ENCODE assay signal across 13 cellular contexts in genomic region chr18:9619545-9619944, GRCh38. TPM values are rescaled to one million over a fixed set of nuclear protein-coding genes. Genes with fewer than 3 reads are reported as not detected.
DNase-seq lines count a peak whose midpoint lies in the region; ATAC-seq and TF ChIP-seq lines count a peak whose summit lies in the region.
"Had no signal": no experiment of that assay in that cellular context is flagged by ENCODE, and none has a peak within 500 bp of the region (broad histone marks: within the 10 kb centered on the region; RNA-seq: fewer than 3 reads in every experiment).

No MANE protein-coding gene starts in this region.

- intact Hi-C loops in tibial artery (cut with DNase I; ENCODE audit: low total_unique reads), result loop anchor here (10.0 kb wide), 2 partner anchors 85 to 295 kb away; partner anchors contain the start of genes RAB31 and VAPA

- no peaks in the 10 kb centered on the region for H3K9me3 Mint-ChIP-seq in activated naive CD8-positive, alpha-beta T cell treated with anti-CD3 and anti-CD28 coated beads, Interleukin-2, amount 10 ng/mL, durations not matched to agents 7 days and 5 days
- no peaks in the 10 kb centered on the region for H3K9me3 Mint-ChIP-seq in activated naive CD8-positive, alpha-beta T cell treated with anti-CD3 and anti-CD28 coated beads for 36 hours
- H3K9me3 Mint-ChIP-seq: immature natural killer cell had no signal

- POLR2A ChIA-PET in activated naive CD8-positive, alpha-beta T cell treated with anti-CD3 and anti-CD28 coated beads, Interleukin-2, amount 10 ng/mL, durations not matched to agents 7 days and 5 days (lab: Charles Lee), result no interaction called here

- peak overlapping the region in 2 of 4 experiments; percentile 1 to 9 for H3K4me3 ChIP-seq in fibroblast of lung (replicated peaks in 1 of 4; ENCODE audit: control extremely low read depth in 1 of 4, insufficient read depth in 1 of 4, low read depth in 3 of 4, low read length in 4 of 4)
- H3K4me3 ChIP-seq in thoracic aorta, result peak overlapping the region; percentile 40
- H3K4me3 ChIP-seq in tibial artery, result no peak overlapping the region
- H3K4me3 ChIP-seq: BLaER1 treated with 17β-estradiol and CSF1 and Interleukin-3, amounts not matched to agents 10 nM and 100 nM; colonic mucosa had no signal

- no peaks in the 10 kb centered on the region for H3K36me3 ChIP-seq in fibroblast of lung (ENCODE audit: control insufficient read depth, insufficient read depth, low read length)
- H3K36me3 ChIP-seq in thoracic aorta, result no peaks in the 10 kb centered on the region
- no peaks in the 10 kb centered on the region for H3K36me3 ChIP-seq in tibial artery
- H3K36me3 ChIP-seq: BLaER1 treated with 17β-estradiol and CSF1 and Interleukin-3, amounts not matched to agents 10 nM and 100 nM; colonic mucosa had no signal

- no peaks in the 10 kb centered on the region for H4K20me1 ChIP-seq in fibroblast of lung (ENCODE audit: control insufficient read depth, extremely low read depth, insufficient read depth, low read length)
- H4K20me1 ChIP-seq: BLaER1 treated with 17β-estradiol and CSF1 and Interleukin-3, amounts not matched to agents 10 nM and 100 nM had no signal

- H3K27me3 Mint-ChIP-seq in activated naive CD8-positive, alpha-beta T cell treated with anti-CD3 and anti-CD28 coated beads, Interleukin-2, amount 10 ng/mL, durations not matched to agents 7 days and 5 days, result no peaks in the 10 kb centered on the region
- no peaks in the 10 kb centered on the region for H3K27me3 Mint-ChIP-seq in activated naive CD8-positive, alpha-beta T cell treated with anti-CD3 and anti-CD28 coated beads for 36 hours
- H3K27me3 Mint-ChIP-seq in T-helper 17 cell, result no peaks in the 10 kb centered on the region

- H3K4me3 Mint-ChIP-seq in activated naive CD8-positive, alpha-beta T cell treated with anti-CD3 and anti-CD28 coated beads, Interleukin-2, amount 10 ng/mL, durations not matched to agents 7 days and 5 days, result no peak overlapping the region
- H3K4me3 Mint-ChIP-seq in activated naive CD8-positive, alpha-beta T cell treated with anti-CD3 and anti-CD28 coated beads for 36 hours, result no peak overlapping the region
- H3K4me3 Mint-ChIP-seq in T-helper 17 cell, result no peak overlapping the region

- H3K79me2 ChIP-seq in fibroblast of lung (ENCODE audit: control insufficient read depth, insufficient read depth, low read length), result peaks cover 5% of the 10 kb centered on the region
- H3K79me2 ChIP-seq: parathyroid adenoma had no signal

- H3K27ac ChIP-seq in fibroblast of lung (ENCODE audit: insufficient read depth, low read length), result peak overlapping the region; percentile 72
- H3K27ac ChIP-seq in thoracic aorta, result peak overlapping the region; percentile 25 to 51
- H3K27ac ChIP-seq in tibial artery, result peak overlapping the region in 1 of 2 donors; percentile 9
- H3K27ac ChIP-seq: colonic mucosa, parathyroid adenoma had no signal

- peaks cover 14% of the 10 kb centered on the region for H3K4me1 ChIP-seq in fibroblast of lung (ENCODE audit: control insufficient read depth, extremely low read depth, insufficient read depth, low read length)
- H3K4me1 ChIP-seq in thoracic aorta (ENCODE audit: control insufficient read depth in 1 of 2, low read depth in 2 of 2), result peaks cover 5 to 22% of the 10 kb centered on the region in 2 donors
- peaks cover 0 to 21% (median 8%) of the 10 kb centered on the region in 4 donors for H3K4me1 ChIP-seq in tibial artery
- H3K4me1 ChIP-seq: colonic mucosa had no signal

- H3K4me1 Mint-ChIP-seq in activated naive CD8-positive, alpha-beta T cell treated with anti-CD3 and anti-CD28 coated beads, Interleukin-2, amount 10 ng/mL, durations not matched to agents 7 days and 5 days, result peaks cover 20% of the 10 kb centered on the region
- H3K4me1 Mint-ChIP-seq in activated naive CD8-positive, alpha-beta T cell treated with anti-CD3 and anti-CD28 coated beads for 36 hours, result peaks cover 12% of the 10 kb centered on the region
- H3K4me1 Mint-ChIP-seq in T-helper 17 cell, result peaks cover 11% of the 10 kb centered on the region

- H2AFZ ChIP-seq in fibroblast of lung (ENCODE audit: low read length), result no peak overlapping the region

- H3K36me3 Mint-ChIP-seq in activated naive CD8-positive, alpha-beta T cell treated with anti-CD3 and anti-CD28 coated beads, Interleukin-2, amount 10 ng/mL, durations not matched to agents 7 days and 5 days, result no peaks in the 10 kb centered on the region
- no peaks in the 10 kb centered on the region for H3K36me3 Mint-ChIP-seq in activated naive CD8-positive, alpha-beta T cell treated with anti-CD3 and anti-CD28 coated beads for 36 hours
- H3K36me3 Mint-ChIP-seq in T-helper 17 cell (ENCODE audit: low read depth), result no peaks in the 10 kb centered on the region
- H3K36me3 Mint-ChIP-seq: immature natural killer cell had no signal

- no peaks in the 10 kb centered on the region for H3K9me3 ChIP-seq in T-helper 17 cell (ENCODE audit: control insufficient read depth, low read length, poor library complexity, severe bottlenecking)
- no peaks in the 10 kb centered on the region for H3K9me3 ChIP-seq in fibroblast of lung (ENCODE audit: control insufficient read depth, insufficient read depth, low read depth, low read length)
- H3K9me3 ChIP-seq in thoracic aorta, result no peaks in the 10 kb centered on the region
- no peaks in the 10 kb centered on the region for H3K9me3 ChIP-seq in tibial artery
- H3K9me3 ChIP-seq: BLaER1 treated with 17β-estradiol and CSF1 and Interleukin-3, amounts not matched to agents 10 nM and 100 nM; colonic mucosa had no signal

- H3K27me3 ChIP-seq in fibroblast of lung (ENCODE audit: control insufficient read depth, insufficient read depth, low read length) (no peaks in the 10 kb centered on the region), thoracic aorta (replicated peaks; ENCODE audit: insufficient read depth) (no peaks in the 10 kb centered on the region), tibial artery (no peaks in the 10 kb centered on the region)
- H3K27me3 ChIP-seq: BLaER1 treated with 17β-estradiol and CSF1 and Interleukin-3, amounts not matched to agents 10 nM and 100 nM; colonic mucosa had no signal

- peak overlapping the region; percentile 63 for H3K4me2 ChIP-seq in fibroblast of lung (ENCODE audit: extremely low read depth, insufficient read depth, low read length)
- H3K4me2 ChIP-seq: BLaER1 treated with 17β-estradiol and CSF1 and Interleukin-3, amounts not matched to agents 10 nM and 100 nM had no signal

- H3K9ac ChIP-seq in fibroblast of lung (ENCODE audit: insufficient read depth, low read length), result no peak overlapping the region
- H3K9ac ChIP-seq: BLaER1 treated with 17β-estradiol and CSF1 and Interleukin-3, amounts not matched to agents 10 nM and 100 nM; parathyroid adenoma had no signal

- TF ChIP-seq CTCF in fibroblast of lung (conservative IDR thresholded peaks at IDR 0.05 in 1 of 2, IDR thresholded peaks at IDR 0.05 in 1 of 2; ENCODE audit: low read depth in 1 of 2, low read length in 2 of 2) (no peak), thoracic aorta (IDR thresholded peaks at IDR 0.05) (no peak), tibial artery (IDR thresholded peaks at IDR 0.05) (no peak)

- no peak overlapping the region for H3K27ac Mint-ChIP-seq in activated naive CD8-positive, alpha-beta T cell treated with anti-CD3 and anti-CD28 coated beads, Interleukin-2, amount 10 ng/mL, durations not matched to agents 7 days and 5 days
- no peak overlapping the region for H3K27ac Mint-ChIP-seq in activated naive CD8-positive, alpha-beta T cell treated with anti-CD3 and anti-CD28 coated beads for 36 hours
- no peak overlapping the region for H3K27ac Mint-ChIP-seq in T-helper 17 cell

- DNase-seq in activated naive CD8-positive, alpha-beta T cell treated with anti-CD3 and anti-CD28 coated beads, Interleukin-2, amount 10 ng/mL, durations not matched to agents 7 days and 5 days, result no peak
- no peak for DNase-seq in activated naive CD8-positive, alpha-beta T cell treated with anti-CD3 and anti-CD28 coated beads for 36 hours
- DNase-seq in T-helper 17 cell (no peak), fibroblast of lung (ENCODE audit: low read depth in 2 of 2) (peak; percentile 89 to 93), thoracic aorta (ENCODE audit: low spot score) (no peak), tibial artery (no peak), NCI-H187 (lab: John Stamatoyannopoulos, UW) (no peak)
- DNase-seq: colonic mucosa, SHP77 treated with DMSO at 0.1 percent for 48 hours had no signal

- ATAC-seq in activated naive CD8-positive, alpha-beta T cell treated with anti-CD3 and anti-CD28 coated beads, Interleukin-2, amount 10 ng/mL, durations not matched to agents 7 days and 5 days (ENCODE audit: low read depth), result peak; percentile 41
- ATAC-seq in T-helper 17 cell (peak; percentile 44), thoracic aorta (ENCODE audit: insufficient number of reproducible peaks, low FRiP score, low read depth) (no peak), GM21529 (IDR thresholded peaks at IDR 0.05; ENCODE audit: unreplicated experiment) (no peak)

RNA-seq across cellular contexts. Expression of gene PPP4R1, which starts 5.2 kb away (rescaled TPM):
- 10 to 100 TPM; 40.2 to 42.0 TPM for total RNA-seq in activated naive CD8-positive, alpha-beta T cell treated with anti-CD3 and anti-CD28 coated beads, Interleukin-2, amount 10 ng/mL, durations not matched to agents 7 days and 5 days
- total RNA-seq in activated naive CD8-positive, alpha-beta T cell treated with anti-CD3 and anti-CD28 coated beads for 36 hours, result 10 to 100 TPM; 33.7 to 37.7 TPM
- total RNA-seq in T-helper 17 cell (10 to 100 TPM; 54.1 to 65.5 TPM), fibroblast of lung (90.9 and 108 TPM in 2 replicates), thoracic aorta (100 to 1,000 TPM in 1 of 2 donors, 10 to 100 TPM in 1; 89.3 to 121 TPM)
- polyA plus RNA-seq in fibroblast of lung, result 83.5 and 92.6 TPM in 2 replicates
- 57.9 and 59.3 TPM in 2 replicates for polyA plus RNA-seq in fibroblast of lung (2012)
- 90.4 and 187 TPM in 2 replicates for polyA minus RNA-seq in fibroblast of lung (ENCODE audit: low replicate concordance)

Comparison
In these comparisons a context has a peak if more than half of its experiments do, and no peak if none do; other contexts are left out.
1. ATAC-seq: peak in activated naive CD8-positive, alpha-beta T cell treated with anti-CD3 and anti-CD28 coated beads, Interleukin-2, amount 10 ng/mL, durations not matched to agents 7 days and 5 days (single experiment) and T-helper 17 cell (single experiment); none in thoracic aorta (single experiment) and GM21529 (single experiment).
2. DNase-seq: peak in fibroblast of lung (2 of 2); none in activated naive CD8-positive, alpha-beta T cell treated with anti-CD3 and anti-CD28 coated beads, Interleukin-2, amount 10 ng/mL, durations not matched to agents 7 days and 5 days (single experiment), activated naive CD8-positive, alpha-beta T cell treated with anti-CD3 and anti-CD28 coated beads for 36 hours (single experiment), T-helper 17 cell (0 of 3), thoracic aorta (single experiment), tibial artery (0 of 2) and NCI-H187 (0 of 2).